Comparison of ENCODE assay signal across 1 cellular context in the genomic region with DNA sequence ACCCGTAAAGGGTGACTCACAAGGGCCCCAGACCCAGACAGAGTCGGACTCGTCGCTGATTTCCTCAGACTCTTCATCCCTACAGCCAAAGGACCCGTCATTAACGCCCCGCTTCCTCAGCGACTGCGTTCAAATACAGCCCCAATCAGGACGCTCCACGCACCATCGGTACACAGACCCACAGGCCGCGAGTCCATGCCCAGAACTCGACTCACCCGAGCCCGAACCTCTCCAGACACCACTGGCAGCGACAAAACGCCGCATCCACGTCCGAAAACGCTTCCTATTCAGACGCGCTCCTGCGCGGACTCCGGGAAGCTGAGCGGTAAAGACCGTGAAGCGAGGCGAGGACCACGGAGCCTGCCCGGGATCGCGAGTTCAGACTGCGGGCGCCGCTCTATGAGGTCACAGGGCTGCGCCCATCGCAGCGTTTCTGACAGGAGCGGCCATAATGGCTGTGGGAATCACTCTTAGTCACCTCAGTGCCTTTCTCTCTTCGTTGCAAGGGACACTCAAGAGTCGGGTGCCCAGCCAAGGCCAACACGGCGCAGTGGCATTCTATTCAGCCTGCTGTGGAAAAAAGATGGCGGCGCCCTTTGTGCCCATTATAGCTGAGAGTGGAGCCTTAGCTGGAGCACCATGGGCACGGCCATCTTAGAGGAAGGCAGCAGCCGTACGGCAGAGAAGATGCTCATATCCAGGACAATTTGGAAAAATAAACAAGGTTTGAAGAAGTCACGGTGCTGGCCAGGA.
TF ChIP-seq lines count a peak whose summit lies in the region.

TSS of gene ZNF614 (minus strand) at position 353 of the 753 bp plus-strand sequence. CDS start 2,634 bp downstream, outside the sequence.

TF ChIP-seq in HEK293, 187 proteins besides CTCF, POLR2A, EP300 and RAD21 (continued from another document and continues in another):
- TF ChIP-seq PATZ1 (tag by site-specific recombination; IDR thresholded peaks at IDR 0.05) (no peak), ZNF585B (tag by site-specific recombination; IDR thresholded peaks at IDR 0.05) (no peak), ZNF707 (tag by site-specific recombination; IDR thresholded peaks at IDR 0.05) (no peak), ZEB2 (tag by site-specific recombination; IDR thresholded peaks at IDR 0.05) (0 out of 2 replicates have a peak, but pooled peaks have one; percentile 23), SALL2 (tag by site-specific recombination; IDR thresholded peaks at IDR 0.05; ENCODE audit: borderline replicate concordance) (no peak), GFI1B (tag by site-specific recombination; IDR thresholded peaks at IDR 0.05) (no peak), ZNF423 (tag by site-specific recombination; IDR thresholded peaks at IDR 0.05) (no peak), FEZF1 (tag by site-specific recombination; IDR thresholded peaks at IDR 0.05) (peak; percentile 39; the same call in 1 of the 2 replicates), ZNF530 (tag by site-specific recombination; IDR thresholded peaks at IDR 0.05; ENCODE audit: low read depth) (no peak), ELK4 (IDR thresholded peaks at IDR 0.05; ENCODE audit: borderline replicate concordance, low read depth, low read length) (no peak), ZNF777 (tag by site-specific recombination; IDR thresholded peaks at IDR 0.05; ENCODE audit: borderline replicate concordance) (no peak), HOXD13 (CRISPR knock-in tag; IDR thresholded peaks at IDR 0.05; ENCODE audit: borderline replicate concordance) (no peak), ZNF341 (tag by site-specific recombination; IDR thresholded peaks at IDR 0.05; ENCODE audit: low read depth) (no peak), ZNF48 (tag by site-specific recombination; IDR thresholded peaks at IDR 0.05) (no peak), ZNF571 (tag by site-specific recombination; IDR thresholded peaks at IDR 0.05) (no peak), INSM2 (tag by site-specific recombination; IDR thresholded peaks at IDR 0.05) (no peak), KLF9 (tag by site-specific recombination; IDR thresholded peaks at IDR 0.05; ENCODE audit: low read depth) (no peak; the same call in 1 of the 2 replicates), ZNF837 (tag by site-specific recombination; IDR thresholded peaks at IDR 0.05) (no peak), ZNF19 (tag by site-specific recombination; IDR thresholded peaks at IDR 0.05; ENCODE audit: low read depth) (no peak), ZNF513 (tag by site-specific recombination; IDR thresholded peaks at IDR 0.05) (no peak), ZNF560 (tag by site-specific recombination; IDR thresholded peaks at IDR 0.05; ENCODE audit: borderline replicate concordance) (no peak), KLF7 (tag by site-specific recombination; IDR thresholded peaks at IDR 0.05; ENCODE audit: borderline replicate concordance) (no peak), ZNF10 (tag by site-specific recombination; IDR thresholded peaks at IDR 0.05) (no peak), REPIN1 (tag by site-specific recombination; IDR thresholded peaks at IDR 0.05; ENCODE audit: low read depth) (no peak), ZNF843 (tag by site-specific recombination; IDR thresholded peaks at IDR 0.05) (no peak), ZNF473 (tag by site-specific recombination; IDR thresholded peaks at IDR 0.05) (no peak), ZNF791 (tag by site-specific recombination; IDR thresholded peaks at IDR 0.05) (no peak), ZNF510 (tag by site-specific recombination; IDR thresholded peaks at IDR 0.05; ENCODE audit: insufficient replicate concordance) (no peak), ZNF133 (tag by site-specific recombination; IDR thresholded peaks at IDR 0.05) (no peak), BCL11B (tag by site-specific recombination; IDR thresholded peaks at IDR 0.05; ENCODE audit: low read depth) (no peak), SP3 (tag by site-specific recombination; IDR thresholded peaks at IDR 0.05) (peak; percentile 54), GLIS1 (tag by site-specific recombination; IDR thresholded peaks at IDR 0.05) (no peak), SCRT1 (tag by site-specific recombination; IDR thresholded peaks at IDR 0.05; ENCODE audit: borderline replicate concordance) (no peak), ZNF138 (tag by site-specific recombination; IDR thresholded peaks at IDR 0.05; ENCODE audit: borderline replicate concordance) (no peak), ZNF549 (tag by site-specific recombination; IDR thresholded peaks at IDR 0.05) (no peak), ZBTB21 (tag by site-specific recombination; IDR thresholded peaks at IDR 0.05) (0 out of 2 replicates have a peak, but pooled peaks have one; percentile 35), ZNF311 (tag by site-specific recombination; IDR thresholded peaks at IDR 0.05; ENCODE audit: borderline replicate concordance) (no peak), ZNF140 (tag by site-specific recombination; IDR thresholded peaks at IDR 0.05) (no peak), MZF1 (tag by site-specific recombination; IDR thresholded peaks at IDR 0.05; ENCODE audit: borderline replicate concordance) (no peak), PRDM1 (tag by site-specific recombination; IDR thresholded peaks at IDR 0.05) (no peak), SCRT2 (tag by site-specific recombination; IDR thresholded peaks at IDR 0.05) (no peak), ZBTB20 (tag by site-specific recombination; IDR thresholded peaks at IDR 0.05) (peak; percentile 97)
- TF ChIP-seq, protein P1, sequence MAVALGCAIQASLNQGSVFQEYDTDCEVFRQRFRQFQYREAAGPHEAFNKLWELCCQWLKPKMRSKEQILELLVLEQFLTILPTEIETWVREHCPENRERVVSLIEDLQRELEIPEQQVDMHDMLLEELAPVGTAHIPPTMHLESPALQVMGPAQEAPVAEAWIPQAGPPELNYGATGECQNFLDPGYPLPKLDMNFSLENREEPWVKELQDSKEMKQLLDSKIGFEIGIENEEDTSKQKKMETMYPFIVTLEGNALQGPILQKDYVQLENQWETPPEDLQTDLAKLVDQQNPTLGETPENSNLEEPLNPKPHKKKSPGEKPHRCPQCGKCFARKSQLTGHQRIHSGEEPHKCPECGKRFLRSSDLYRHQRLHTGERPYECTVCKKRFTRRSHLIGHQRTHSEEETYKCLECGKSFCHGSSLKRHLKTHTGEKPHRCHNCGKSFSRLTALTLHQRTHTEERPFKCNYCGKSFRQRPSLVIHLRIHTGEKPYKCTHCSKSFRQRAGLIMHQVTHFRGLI (tag by site-specific recombination; IDR thresholded peaks at IDR 0.05) = peak; percentile 80
- TF ChIP-seq, protein P2, sequence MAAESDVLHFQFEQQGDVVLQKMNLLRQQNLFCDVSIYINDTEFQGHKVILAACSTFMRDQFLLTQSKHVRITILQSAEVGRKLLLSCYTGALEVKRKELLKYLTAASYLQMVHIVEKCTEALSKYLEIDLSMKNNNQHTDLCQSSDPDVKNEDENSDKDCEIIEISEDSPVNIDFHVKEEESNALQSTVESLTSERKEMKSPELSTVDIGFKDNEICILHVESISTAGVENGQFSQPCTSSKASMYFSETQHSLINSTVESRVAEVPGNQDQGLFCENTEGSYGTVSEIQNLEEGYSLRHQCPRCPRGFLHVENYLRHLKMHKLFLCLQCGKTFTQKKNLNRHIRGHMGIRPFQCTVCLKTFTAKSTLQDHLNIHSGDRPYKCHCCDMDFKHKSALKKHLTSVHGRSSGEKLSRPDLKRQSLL (tag by site-specific recombination; IDR thresholded peaks at IDR 0.05) = no peak
- TF ChIP-seq, protein P3, sequence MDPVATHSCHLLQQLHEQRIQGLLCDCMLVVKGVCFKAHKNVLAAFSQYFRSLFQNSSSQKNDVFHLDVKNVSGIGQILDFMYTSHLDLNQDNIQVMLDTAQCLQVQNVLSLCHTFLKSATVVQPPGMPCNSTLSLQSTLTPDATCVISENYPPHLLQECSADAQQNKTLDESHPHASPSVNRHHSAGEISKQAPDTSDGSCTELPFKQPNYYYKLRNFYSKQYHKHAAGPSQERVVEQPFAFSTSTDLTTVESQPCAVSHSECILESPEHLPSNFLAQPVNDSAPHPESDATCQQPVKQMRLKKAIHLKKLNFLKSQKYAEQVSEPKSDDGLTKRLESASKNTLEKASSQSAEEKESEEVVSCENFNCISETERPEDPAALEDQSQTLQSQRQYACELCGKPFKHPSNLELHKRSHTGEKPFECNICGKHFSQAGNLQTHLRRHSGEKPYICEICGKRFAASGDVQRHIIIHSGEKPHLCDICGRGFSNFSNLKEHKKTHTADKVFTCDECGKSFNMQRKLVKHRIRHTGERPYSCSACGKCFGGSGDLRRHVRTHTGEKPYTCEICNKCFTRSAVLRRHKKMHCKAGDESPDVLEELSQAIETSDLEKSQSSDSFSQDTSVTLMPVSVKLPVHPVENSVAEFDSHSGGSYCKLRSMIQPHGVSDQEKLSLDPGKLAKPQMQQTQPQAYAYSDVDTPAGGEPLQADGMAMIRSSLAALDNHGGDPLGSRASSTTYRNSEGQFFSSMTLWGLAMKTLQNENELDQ (tag by site-specific recombination; IDR thresholded peaks at IDR 0.05; ENCODE audit: low read depth) = no peak
- TF ChIP-seq, protein P4, sequence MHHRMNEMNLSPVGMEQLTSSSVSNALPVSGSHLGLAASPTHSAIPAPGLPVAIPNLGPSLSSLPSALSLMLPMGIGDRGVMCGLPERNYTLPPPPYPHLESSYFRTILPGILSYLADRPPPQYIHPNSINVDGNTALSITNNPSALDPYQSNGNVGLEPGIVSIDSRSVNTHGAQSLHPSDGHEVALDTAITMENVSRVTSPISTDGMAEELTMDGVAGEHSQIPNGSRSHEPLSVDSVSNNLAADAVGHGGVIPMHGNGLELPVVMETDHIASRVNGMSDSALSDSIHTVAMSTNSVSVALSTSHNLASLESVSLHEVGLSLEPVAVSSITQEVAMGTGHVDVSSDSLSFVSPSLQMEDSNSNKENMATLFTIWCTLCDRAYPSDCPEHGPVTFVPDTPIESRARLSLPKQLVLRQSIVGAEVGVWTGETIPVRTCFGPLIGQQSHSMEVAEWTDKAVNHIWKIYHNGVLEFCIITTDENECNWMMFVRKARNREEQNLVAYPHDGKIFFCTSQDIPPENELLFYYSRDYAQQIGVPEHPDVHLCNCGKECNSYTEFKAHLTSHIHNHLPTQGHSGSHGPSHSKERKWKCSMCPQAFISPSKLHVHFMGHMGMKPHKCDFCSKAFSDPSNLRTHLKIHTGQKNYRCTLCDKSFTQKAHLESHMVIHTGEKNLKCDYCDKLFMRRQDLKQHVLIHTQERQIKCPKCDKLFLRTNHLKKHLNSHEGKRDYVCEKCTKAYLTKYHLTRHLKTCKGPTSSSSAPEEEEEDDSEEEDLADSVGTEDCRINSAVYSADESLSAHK (tag by site-specific recombination; IDR thresholded peaks at IDR 0.05) = no peak
